ENCODE assay signal across 8 cellular contexts in genomic region chr11:9265211-9266131, GRCh38. TPM values are rescaled to one million over a fixed set of nuclear protein-coding genes. Genes with fewer than 3 reads are reported as not detected.
DNase-seq lines count a peak whose midpoint lies in the region; ATAC-seq and TF ChIP-seq lines count a peak whose summit lies in the region.

Gene DENND5A, minus strand, starts transcription at chr11:9265350. Its CDS starts 281 bp downstream, at chr11:9265069.

- H3K4me2 ChIP-seq in DOHH2 (ENCODE audit: low read length) = peak within 1 kb of the TSS; percentile 67

- no peak within 1 kb of the TSS for H3K27ac ChIP-seq in DOHH2 (ENCODE audit: low read depth, low read length)

- peaks cover 54% of the 10 kb centered on the region for H3K4me1 Mint-ChIP-seq in HFFc6 (ENCODE audit: low read depth)

- no peaks in the 10 kb centered on the region for H3K36me3 ChIP-seq in DOHH2 (ENCODE audit: control insufficient read depth, low read length)

- ATAC-seq in GM19467 (IDR thresholded peaks at IDR 0.05; ENCODE audit: unreplicated experiment) = no peak

- no peaks in the 10 kb centered on the region for H3K9me3 Mint-ChIP-seq in HFFc6

- H3K79me2 ChIP-seq in DOHH2 (ENCODE audit: control insufficient read depth, low read length) = peaks cover 5% of the 10 kb centered on the region

- H3K27ac Mint-ChIP-seq in HFFc6 = peak within 1 kb of the TSS; percentile 96

- peak within 1 kb of the TSS; percentile 96 for H3K4me3 Mint-ChIP-seq in HFFc6

- H3K9me3 ChIP-seq in DOHH2 (ENCODE audit: control insufficient read depth, insufficient read depth, low read length) (no peaks in the 10 kb centered on the region), iPS-18c (ENCODE audit: control insufficient read depth, insufficient read depth, low read length) (no peaks in the 10 kb centered on the region)

- H3K36me3 Mint-ChIP-seq in HFFc6 (ENCODE audit: low read depth) = peaks cover 8% of the 10 kb centered on the region

- H3F3A ChIP-seq in DOHH2 (ENCODE audit: control insufficient read depth, insufficient read depth) = peaks cover 6% of the 10 kb centered on the region

- no peaks in the 10 kb centered on the region; the same call in none of the 2 replicates for H3K27me3 Mint-ChIP-seq in HFFc6 (ENCODE audit: insufficient read depth)

- H3K9me2 ChIP-seq in DOHH2 (replicated peaks; ENCODE audit: control insufficient read depth, low read length) = no peaks in the 10 kb centered on the region

- TF ChIP-seq CTCF in DOHH2 (IDR thresholded peaks at IDR 0.05; ENCODE audit: low read depth, low read length, poor library complexity, severe bottlenecking) (no peak), HFFc6 (IDR thresholded peaks at IDR 0.05) (no peak)

- in situ Hi-C loops in T47D (cut with HindIII; ENCODE audit: low pct_unique_long_range_greater_than_20kb, low sequenced_read_pairs) = no loop called here

- 0 out of 2 replicates have a peak, but pooled peaks cover 4% of the 10 kb centered on the region for H4K20me1 ChIP-seq in DOHH2 (ENCODE audit: control insufficient read depth, insufficient read depth, low read depth, low read length)

- H3K4me1 ChIP-seq in DOHH2 (ENCODE audit: control insufficient read depth, low read length) = peaks cover 33% of the 10 kb centered on the region

- DNase-seq in HFFc6 (peak; percentile 70), NCI-H2029 treated with DMSO at 0.1 percent for 48 hours (lab: John Stamatoyannopoulos, UW) (peak; percentile 39), UCSD-AML1 (lab: John Stamatoyannopoulos, UW; ENCODE audit: unreplicated experiment) (peak; percentile 89), T47D (ENCODE audit: low read depth in 1 of 2, low spot score in 1 of 2) (peak; percentile 82 to 85), skeletal muscle cell (ENCODE audit: low read depth) (peak; percentile 58)

- H3K27me3 ChIP-seq in DOHH2 (ENCODE audit: control insufficient read depth, low read length) = peaks cover 40% of the 10 kb centered on the region

- H3K4me3 ChIP-seq in DOHH2 (ENCODE audit: low read length) = peak within 1 kb of the TSS; percentile 77
- H3K4me3 ChIP-seq in iPS-18c (ENCODE audit: insufficient read depth, low read depth, low read length) = peak within 1 kb of the TSS; percentile 84
- peak within 1 kb of the TSS; percentile 73 for H3K4me3 ChIP-seq in skeletal muscle cell (ENCODE audit: low read depth, low read length)

RNA-seq across cellular contexts. Expression of gene DENND5A, which starts in this region (rescaled TPM):
- total RNA-seq in HFFc6 (2021; fragmentation: NEBNext Ultra II Directional; extraction: Animal tissue kit (Norgen Biotek cat#: 25700)) = 100 to 1,000 TPM in 1 of 6 experiments, 10 to 100 TPM in 5; 82.0 to 106 (median 92.8) TPM

Comparison
In these comparisons a context has a peak if more than half of its experiments do, and no peak if none do; other contexts are left out.
1. DNase-seq: peak in every context shown above with its lines; median percentile 89 in UCSD-AML1; 84 in T47D; 70 in HFFc6; 58 in skeletal muscle cell; 39 in NCI-H2029 treated with DMSO at 0.1 percent for 48 hours.